ENCODE assay signal across 2 cellular contexts in the genomic region with DNA sequence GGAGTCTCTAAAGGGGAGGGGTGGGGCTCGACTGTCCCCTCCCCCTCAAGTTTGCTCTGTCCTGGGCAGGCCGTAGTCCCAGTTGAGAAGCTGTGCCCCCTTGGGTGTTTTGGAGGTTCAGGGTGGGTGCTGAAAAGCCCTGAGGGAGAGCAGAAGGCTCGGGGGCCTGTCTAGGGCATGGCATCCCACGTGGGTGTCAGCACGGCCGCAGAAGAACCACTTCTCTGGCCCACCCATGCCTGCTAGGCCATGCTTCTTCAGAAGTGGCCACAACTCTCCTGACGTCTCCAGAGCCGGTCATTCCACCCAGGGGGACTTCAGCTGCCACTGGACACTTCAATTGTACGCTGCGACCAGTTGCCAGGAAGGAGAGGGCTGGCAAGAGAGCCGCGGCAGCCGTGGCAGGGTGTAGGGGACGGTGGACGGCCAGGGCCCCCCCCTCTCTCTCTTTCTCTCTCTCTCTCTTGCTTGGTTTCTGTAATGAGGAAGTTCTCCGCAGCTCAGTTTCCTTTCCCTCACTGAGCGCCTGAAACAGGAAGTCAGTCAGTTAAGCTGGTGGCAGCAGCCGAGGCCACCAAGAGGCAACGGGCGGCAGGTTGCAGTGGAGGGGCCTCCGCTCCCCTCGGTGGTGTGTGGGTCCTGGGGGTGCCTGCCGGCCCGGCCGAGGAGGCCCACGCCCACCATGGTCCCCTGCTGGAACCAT.
A peak's percentile ranks its signal among the peaks of the same experiment; 100 is the strongest.
TF ChIP-seq lines count a peak whose summit lies in the region.

INPP5D (plus strand) TSS at position 546 of the 703 bp plus-strand sequence; CDS start at position 683, 137 bp downstream.

TF ChIP-seq in GM12878, 131 proteins besides CTCF, POLR2A, EP300 and RAD21 (continued from another document and continues in another):
- TF ChIP-seq CHD4 (IDR thresholded peaks at IDR 0.05) (no peak), CHD1 (IDR thresholded peaks at IDR 0.05; ENCODE audit: low read depth, low read length) (no peak), HDAC2 (IDR thresholded peaks at IDR 0.05) (no peak), MYB (IDR thresholded peaks at IDR 0.05; ENCODE audit: borderline replicate concordance, low read depth, low read length) (no peak; the same call in 1 of the 2 replicates), MYC (IDR thresholded peaks at IDR 0.05; ENCODE audit: insufficient read depth, insufficient read length, insufficient replicate concordance, low read length, severe bottlenecking) (no peak), LARP7 (IDR thresholded peaks at IDR 0.05) (no peak; the same call in 1 of the 2 replicates), TAF1 (IDR thresholded peaks at IDR 0.05; ENCODE audit: borderline replicate concordance, low read depth, low read length) (peak; percentile 94), RUNX3 (IDR thresholded peaks at IDR 0.05; ENCODE audit: low read length) (peak; percentile 74), SREBF2 (IDR thresholded peaks at IDR 0.05; ENCODE audit: low read length) (no peak), CREB1 (IDR thresholded peaks at IDR 0.05; ENCODE audit: low read depth) (0 out of 2 replicates have a peak, but pooled peaks have one; percentile 46), ZNF274 (IDR thresholded peaks at IDR 0.05; ENCODE audit: insufficient read depth, insufficient read length) (no peak), EGR1 (IDR thresholded peaks at IDR 0.05; ENCODE audit: borderline replicate concordance in 1 of 2, low read depth in 2 of 2, low read length in 2 of 2) (peak in 1 of 2 experiments; percentile 69; a peak in 1 of 3 replicates), ZBED1 (IDR thresholded peaks at IDR 0.05; ENCODE audit: borderline replicate concordance) (peak; percentile 52; the same call in 1 of the 2 replicates), IKZF1 (conservative IDR thresholded peaks at IDR 0.05) (peak; percentile 95), ZSCAN29 (IDR thresholded peaks at IDR 0.05) (no peak), IKZF2 (IDR thresholded peaks at IDR 0.05) (peak; percentile 81 to 82), POLR2AphosphoS5 (IDR thresholded peaks at IDR 0.05; ENCODE audit: low read length) (peak; percentile 89), POU2F2 (IDR thresholded peaks at IDR 0.05; ENCODE audit: borderline replicate concordance, low read depth, low read length) (peak; percentile 59; the same call in 1 of the 3 replicates), JUNB (IDR thresholded peaks at IDR 0.05) (no peak), NFIC (IDR thresholded peaks at IDR 0.05; ENCODE audit: low read depth, low read length) (no peak), PAX8 (IDR thresholded peaks at IDR 0.05) (no peak), TCF7 (IDR thresholded peaks at IDR 0.05; ENCODE audit: borderline replicate concordance) (no peak), E2F4 (IDR thresholded peaks at IDR 0.05; ENCODE audit: low read depth, low read length) (no peak)
- TF ChIP-seq, protein P1, sequence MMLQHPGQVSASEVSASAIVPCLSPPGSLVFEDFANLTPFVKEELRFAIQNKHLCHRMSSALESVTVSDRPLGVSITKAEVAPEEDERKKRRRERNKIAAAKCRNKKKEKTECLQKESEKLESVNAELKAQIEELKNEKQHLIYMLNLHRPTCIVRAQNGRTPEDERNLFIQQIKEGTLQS (IDR thresholded peaks at IDR 0.05; ENCODE audit: borderline replicate concordance, extremely low read depth, low read depth, low read length), result no peak
- TF ChIP-seq, protein P2, sequence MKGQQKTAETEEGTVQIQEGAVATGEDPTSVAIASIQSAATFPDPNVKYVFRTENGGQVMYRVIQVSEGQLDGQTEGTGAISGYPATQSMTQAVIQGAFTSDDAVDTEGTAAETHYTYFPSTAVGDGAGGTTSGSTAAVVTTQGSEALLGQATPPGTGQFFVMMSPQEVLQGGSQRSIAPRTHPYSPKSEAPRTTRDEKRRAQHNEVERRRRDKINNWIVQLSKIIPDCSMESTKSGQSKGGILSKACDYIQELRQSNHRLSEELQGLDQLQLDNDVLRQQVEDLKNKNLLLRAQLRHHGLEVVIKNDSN (IDR thresholded peaks at IDR 0.05; ENCODE audit: borderline replicate concordance, extremely low read length, insufficient read depth, low read depth, low read length), result no peak
- TF ChIP-seq, protein P3, sequence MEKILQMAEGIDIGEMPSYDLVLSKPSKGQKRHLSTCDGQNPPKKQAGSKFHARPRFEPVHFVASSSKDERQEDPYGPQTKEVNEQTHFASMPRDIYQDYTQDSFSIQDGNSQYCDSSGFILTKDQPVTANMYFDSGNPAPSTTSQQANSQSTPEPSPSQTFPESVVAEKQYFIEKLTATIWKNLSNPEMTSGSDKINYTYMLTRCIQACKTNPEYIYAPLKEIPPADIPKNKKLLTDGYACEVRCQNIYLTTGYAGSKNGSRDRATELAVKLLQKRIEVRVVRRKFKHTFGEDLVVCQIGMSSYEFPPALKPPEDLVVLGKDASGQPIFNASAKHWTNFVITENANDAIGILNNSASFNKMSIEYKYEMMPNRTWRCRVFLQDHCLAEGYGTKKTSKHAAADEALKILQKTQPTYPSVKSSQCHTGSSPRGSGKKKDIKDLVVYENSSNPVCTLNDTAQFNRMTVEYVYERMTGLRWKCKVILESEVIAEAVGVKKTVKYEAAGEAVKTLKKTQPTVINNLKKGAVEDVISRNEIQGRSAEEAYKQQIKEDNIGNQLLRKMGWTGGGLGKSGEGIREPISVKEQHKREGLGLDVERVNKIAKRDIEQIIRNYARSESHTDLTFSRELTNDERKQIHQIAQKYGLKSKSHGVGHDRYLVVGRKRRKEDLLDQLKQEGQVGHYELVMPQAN (conservative IDR thresholded peaks at IDR 0.05), result peak; percentile 48

TF ChIP-seq in SK-N-SH treated with all-trans-retinoic acid at 6 μM for 48 hours, 23 proteins besides CTCF, POLR2A, EP300 and RAD21 (continued from another document):
- TF ChIP-seq ISL1 (CRISPR knock-in tag; IDR thresholded peaks at IDR 0.05), result no peak
- TF ChIP-seq TCF4 (CRISPR knock-in tag; IDR thresholded peaks at IDR 0.05; ENCODE audit: borderline replicate concordance), result no peak
- no peak for TF ChIP-seq POU6F1 (CRISPR knock-in tag; IDR thresholded peaks at IDR 0.05; ENCODE audit: borderline replicate concordance, low read depth)
- TF ChIP-seq ZNF565 (CRISPR knock-in tag; conservative IDR thresholded peaks at IDR 0.05; ENCODE audit: low read depth), result no peak
- TF ChIP-seq CSDC2 (CRISPR knock-in tag; IDR thresholded peaks at IDR 0.05), result no peak
- no peak for TF ChIP-seq GLIS3 (CRISPR knock-in tag; IDR thresholded peaks at IDR 0.05)
- no peak for TF ChIP-seq CSRNP3 (CRISPR knock-in tag; IDR thresholded peaks at IDR 0.05)
- TF ChIP-seq PATZ1 (CRISPR knock-in tag; IDR thresholded peaks at IDR 0.05; ENCODE audit: borderline replicate concordance), result no peak
- TF ChIP-seq ZFP3 (CRISPR knock-in tag; IDR thresholded peaks at IDR 0.05), result no peak
- no peak for TF ChIP-seq TOX (CRISPR knock-in tag; IDR thresholded peaks at IDR 0.05; ENCODE audit: borderline replicate concordance)
